Comparison of ENCODE assay signal across 8 cellular contexts in the genomic region with DNA sequence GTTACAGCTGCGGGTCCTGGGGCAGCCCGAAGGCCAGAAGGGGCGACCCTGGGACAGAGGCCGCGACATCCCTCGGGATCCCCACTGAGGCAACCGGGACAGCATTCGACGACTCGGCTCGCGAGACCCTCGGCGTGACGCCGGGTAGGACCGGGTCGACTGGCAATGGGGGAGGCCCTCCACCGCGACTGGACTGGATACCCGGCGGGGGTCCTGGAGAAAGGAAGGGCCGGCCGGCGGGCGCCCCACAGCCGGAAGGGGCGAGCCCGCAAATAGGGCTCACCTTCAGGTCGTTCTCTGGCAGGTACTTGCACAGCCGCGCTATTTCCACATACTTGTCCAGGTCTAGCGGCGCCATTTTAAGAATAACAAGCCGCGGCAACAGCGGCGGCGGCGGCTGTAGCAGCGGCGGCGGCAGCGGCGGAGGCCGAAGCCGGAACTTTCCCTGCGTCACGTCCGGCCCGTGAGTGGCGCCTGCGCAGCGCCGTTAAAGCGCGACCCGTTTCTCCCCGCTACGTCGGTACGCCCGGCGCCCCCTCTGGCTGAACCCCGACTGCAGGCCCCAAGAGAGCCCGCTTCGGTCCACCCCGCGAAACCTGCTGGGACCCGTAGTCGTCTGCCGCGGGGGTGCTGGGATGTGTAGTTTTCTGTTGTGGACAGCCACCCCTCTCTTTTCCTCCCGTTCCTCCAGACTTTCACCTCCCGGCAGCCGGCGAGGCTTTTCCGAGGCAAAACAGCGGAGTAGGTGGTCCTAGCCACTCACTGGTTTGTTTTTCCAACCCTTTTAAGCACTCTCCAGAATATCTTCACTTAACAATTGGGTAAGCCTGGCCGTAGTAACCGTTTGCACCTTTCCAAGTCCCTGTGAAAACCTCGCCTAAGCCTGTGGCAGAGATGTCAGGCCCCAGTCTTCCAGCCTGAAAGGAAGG.
A peak's percentile ranks its signal among the peaks of the same experiment; 100 is the strongest.
DNase-seq lines count a peak whose midpoint lies in the region; ATAC-seq lines count a peak whose summit lies in the region.

Gene PPP6C, minus strand, starts transcription at position 443 of the 929 bp plus-strand sequence. Its CDS starts 85 bp downstream, at position 358.

- ATAC-seq in GM19467 (IDR thresholded peaks at IDR 0.05; ENCODE audit: unreplicated experiment) = peak; percentile 97

- DNase-seq in CMK (ENCODE audit: low read depth) (peak; percentile 90), HS-27A (ENCODE audit: low read depth) (peak; percentile 79), NK-92 (lab: John Stamatoyannopoulos, UW; ENCODE audit: unreplicated experiment) (peak; percentile 72), medulla oblongata (ENCODE audit: extremely low spot score) (peak; percentile 97)
- DNase-seq in activated CD8-positive, alpha-beta memory T cell treated with anti-CD3 and anti-CD28 coated beads for 24 hours = peak; percentile 98
- peak; percentile 93 for DNase-seq in effector CD8-positive, alpha-beta T cell (lab: John Stamatoyannopoulos, UW)
- DNase-seq in stimulated activated CD8-positive, alpha-beta memory T cell treated with anti-CD3 and anti-CD28 coated beads, Interleukin-12 subunit alpha, Interleukin-12 subunit beta, amount 100 ng/mL, for 1 hour (ENCODE audit: low read depth) = peak; percentile 96

Comparison
In these comparisons a context has a peak if more than half of its experiments do, and no peak if none do; other contexts are left out.
1. Peak in every context shown above with its lines: DNase-seq and ATAC-seq.